In genomic region chr7:69862413-69863064, GRCh38 we compare ENCODE assay signal across 22 cellular contexts.
"Had no signal": no experiment of that assay in that cellular context is flagged by ENCODE, and none has a peak within 500 bp of the region (broad histone marks: within the 10 kb centered on the region; RNA-seq: fewer than 3 reads in every experiment).

No MANE protein-coding gene starts in this region.

- H3K9me3 Mint-ChIP-seq: naive thymus-derived CD8-positive, alpha-beta T cell; nephron progenitor cell; stimulated activated memory B cell treated with anti-CD40 and anti-IgM and Interleukin-4, amounts not matched to agents 10 μg/mL and 1 μg/mL and 100 μg/mL, for 72 hours; stimulated activated naive CD8-positive, alpha-beta T cell treated with anti-CD3 and anti-CD28 coated beads, Interleukin-15, Interleukin-2, amounts not matched to agents 100 ng/mL and 50 ng/mL, for 24 hours had no signal

- H3K27ac Mint-ChIP-seq: naive thymus-derived CD8-positive, alpha-beta T cell; nephron progenitor cell; stimulated activated memory B cell treated with anti-CD40 and anti-IgM and Interleukin-4, amounts not matched to agents 10 μg/mL and 1 μg/mL and 100 μg/mL, for 72 hours; stimulated activated naive CD8-positive, alpha-beta T cell treated with anti-CD3 and anti-CD28 coated beads, Interleukin-15, Interleukin-2, amounts not matched to agents 100 ng/mL and 50 ng/mL, for 24 hours had no signal

- H3K4me1 Mint-ChIP-seq: naive thymus-derived CD8-positive, alpha-beta T cell had no signal

- H3K27ac ChIP-seq: gastrocnemius medialis, psoas muscle, thoracic aorta, tibial nerve, upper lobe of left lung had no signal

- H3K27me3 Mint-ChIP-seq: stimulated activated memory B cell treated with anti-CD40 and anti-IgM and Interleukin-4, amounts not matched to agents 10 μg/mL and 1 μg/mL and 100 μg/mL, for 72 hours; stimulated activated naive CD8-positive, alpha-beta T cell treated with anti-CD3 and anti-CD28 coated beads, Interleukin-15, Interleukin-2, amounts not matched to agents 100 ng/mL and 50 ng/mL, for 24 hours had no signal

- H3K9me3 ChIP-seq: gastrocnemius medialis, psoas muscle, sigmoid colon, thoracic aorta, tibial nerve, upper lobe of left lung had no signal

- H3K27me3 ChIP-seq: gastrocnemius medialis, sigmoid colon, tibial nerve, upper lobe of left lung had no signal

- DNase-seq: cortex of kidney; foreskin fibroblast; gastrocnemius medialis; head of caudate nucleus; mesenchymal stem cell; midbrain; naive thymus-derived CD8-positive, alpha-beta T cell; nephron progenitor cell; nucleus accumbens; posterior cingulate gyrus; psoas muscle; right cardiac atrium; sigmoid colon; stimulated activated CD4-positive, alpha-beta T cell treated with anti-CD3 and anti-CD28 coated beads, Interleukin-4, amount 100 ng/mL, for 4 hours; upper lobe of left lung had no signal

- H3K36me3 ChIP-seq: gastrocnemius medialis, sigmoid colon, thoracic aorta, tibial nerve, upper lobe of left lung had no signal

- H3K4me3 ChIP-seq: gastrocnemius medialis, psoas muscle, sigmoid colon, thoracic aorta, tibial nerve, upper lobe of left lung had no signal

- H3K4me1 ChIP-seq: gastrocnemius medialis, psoas muscle, upper lobe of left lung had no signal

- ATAC-seq: esophagus mucosa; gastrocnemius medialis; naive thymus-derived CD8-positive, alpha-beta T cell; psoas muscle; right cardiac atrium; stimulated activated memory B cell treated with anti-CD40 and anti-IgM and Interleukin-4, amounts not matched to agents 10 μg/mL and 1 μg/mL and 100 μg/mL, for 72 hours had no signal

- FAIRE-seq: keratinocyte, urothelium cell line had no signal

- H3K4me3 Mint-ChIP-seq: naive thymus-derived CD8-positive, alpha-beta T cell; nephron progenitor cell; stimulated activated memory B cell treated with anti-CD40 and anti-IgM and Interleukin-4, amounts not matched to agents 10 μg/mL and 1 μg/mL and 100 μg/mL, for 72 hours; stimulated activated naive CD8-positive, alpha-beta T cell treated with anti-CD3 and anti-CD28 coated beads, Interleukin-15, Interleukin-2, amounts not matched to agents 100 ng/mL and 50 ng/mL, for 24 hours had no signal

- H3K36me3 Mint-ChIP-seq: naive thymus-derived CD8-positive, alpha-beta T cell; stimulated activated memory B cell treated with anti-CD40 and anti-IgM and Interleukin-4, amounts not matched to agents 10 μg/mL and 1 μg/mL and 100 μg/mL, for 72 hours had no signal
